ENCODE assay signal across 8 cellular contexts in genomic region chr11:118917488-118918127, GRCh38. TPM values are rescaled to one million over a fixed set of nuclear protein-coding genes. Genes with fewer than 3 reads are reported as not detected.
A peak's percentile ranks its signal among the peaks of the same experiment; 100 is the strongest.
DNase-seq lines count a peak whose midpoint lies in the region; ATAC-seq and TF ChIP-seq lines count a peak whose summit lies in the region.

No MANE protein-coding gene starts in this region.

- peak overlapping the region; percentile 75 for H3K4me3 Mint-ChIP-seq in activated CD4-positive, alpha-beta memory T cell treated with anti-CD3 and anti-CD28 coated beads, Interleukin-2, amount 10 ng/mL, durations not matched to agents 7 days and 5 days
- H3K4me3 Mint-ChIP-seq in nephron, result peak overlapping the region; percentile 74 to 87 (median 84)

- POLR2A ChIA-PET in activated CD4-positive, alpha-beta memory T cell treated with anti-CD3 and anti-CD28 coated beads, Interleukin-2, amount 10 ng/mL, durations not matched to agents 7 days and 5 days (lab: Charles Lee), result interaction anchor here (1.5 to 5.7 kb wide), 2 partner anchors 46 to 127 kb away, joined by 3 to 72 read pairs; partner anchors contain the start of gene DDX6

- peak overlapping the region; percentile 92 for H3K27ac Mint-ChIP-seq in activated CD4-positive, alpha-beta memory T cell treated with anti-CD3 and anti-CD28 coated beads, Interleukin-2, amount 10 ng/mL, durations not matched to agents 7 days and 5 days
- peak overlapping the region; percentile 84 to 100 (median 93) for H3K27ac Mint-ChIP-seq in nephron

- H3K4me3 ChIP-seq in HL-60 (replicated peaks; ENCODE audit: insufficient read depth, low read length), result no peak overlapping the region

- no peaks in the 10 kb centered on the region for H3K27me3 Mint-ChIP-seq in activated CD4-positive, alpha-beta memory T cell treated with anti-CD3 and anti-CD28 coated beads, Interleukin-2, amount 10 ng/mL, durations not matched to agents 7 days and 5 days
- no peaks in the 10 kb centered on the region for H3K27me3 Mint-ChIP-seq in nephron (ENCODE audit: low read depth)

- CTCF ChIA-PET in activated CD4-positive, alpha-beta memory T cell treated with anti-CD3 and anti-CD28 coated beads, Interleukin-2, amount 10 ng/mL, durations not matched to agents 7 days and 5 days (lab: Charles Lee), result interaction anchor here (9.8 kb wide), 1 partner anchor 9 kb away, joined by 270 read pairs; the partner anchor contains the start of gene BCL9L

- peaks cover 14% of the 10 kb centered on the region for H3K36me3 Mint-ChIP-seq in activated CD4-positive, alpha-beta memory T cell treated with anti-CD3 and anti-CD28 coated beads, Interleukin-2, amount 10 ng/mL, durations not matched to agents 7 days and 5 days (ENCODE audit: low read depth)
- no peaks in the 10 kb centered on the region for H3K36me3 Mint-ChIP-seq in nephron (ENCODE audit: low read depth)

- no peak overlapping the region for H3K27ac ChIP-seq in HL-60 (replicated peaks)

- H3K4me1 Mint-ChIP-seq in activated CD4-positive, alpha-beta memory T cell treated with anti-CD3 and anti-CD28 coated beads, Interleukin-2, amount 10 ng/mL, durations not matched to agents 7 days and 5 days, result peaks cover 92% of the 10 kb centered on the region
- H3K4me1 Mint-ChIP-seq in nephron, result peaks cover 82% of the 10 kb centered on the region

- ATAC-seq in esophagus mucosa, result peak; percentile 16
- no peak for ATAC-seq in GM19023 (IDR thresholded peaks at IDR 0.05; ENCODE audit: unreplicated experiment)
- ATAC-seq in HG03196 (IDR thresholded peaks at IDR 0.05; ENCODE audit: unreplicated experiment), result no peak

- no peaks in the 10 kb centered on the region for H3K9me3 Mint-ChIP-seq in activated CD4-positive, alpha-beta memory T cell treated with anti-CD3 and anti-CD28 coated beads, Interleukin-2, amount 10 ng/mL, durations not matched to agents 7 days and 5 days
- H3K9me3 Mint-ChIP-seq in nephron, result no peaks in the 10 kb centered on the region

- peak; percentile 67 for DNase-seq in AG08395 (ENCODE audit: low spot score)
- peak; percentile 83 to 84 for DNase-seq in HL-60 (ENCODE audit: low read depth in 1 of 2, low spot score in 1 of 2)
- DNase-seq in activated CD4-positive, alpha-beta memory T cell treated with anti-CD3 and anti-CD28 coated beads, Interleukin-2, amount 10 ng/mL, durations not matched to agents 7 days and 5 days, result peak; percentile 61
- no peak for DNase-seq in D341Med (ENCODE audit: low spot score)

- TF ChIP-seq CTCF in HL-60 (IDR thresholded peaks at IDR 0.05; ENCODE audit: insufficient read depth, low read length) (no peak), nephron (IDR thresholded peaks at IDR 0.05; ENCODE audit: unreplicated experiment in 3 of 3) (no peak)

- H3K27me3 ChIP-seq in HL-60 (ENCODE audit: insufficient read depth, poor library complexity, severe bottlenecking), result no peaks in the 10 kb centered on the region

RNA-seq across cellular contexts. Expression of gene BCL9L, which starts 8.1 kb away (rescaled TPM):
- total RNA-seq in activated CD4-positive, alpha-beta memory T cell treated with anti-CD3 and anti-CD28 coated beads, Interleukin-2, amount 10 ng/mL, durations not matched to agents 7 days and 5 days, result 10 to 100 TPM; 56.8 to 62.5 TPM
- total RNA-seq in esophagus mucosa, result 44.6 TPM

RNA-seq across cellular contexts. Expression of gene CXCR5, which starts 33.9 kb away (rescaled TPM):
- under 1 TPM; 0.83 to 0.86 TPM for total RNA-seq in activated CD4-positive, alpha-beta memory T cell treated with anti-CD3 and anti-CD28 coated beads, Interleukin-2, amount 10 ng/mL, durations not matched to agents 7 days and 5 days
- total RNA-seq in esophagus mucosa, result 0.20 TPM

RNA-seq across cellular contexts. Expression of gene UPK2, which starts 38.5 kb away (rescaled TPM):
- not detected for total RNA-seq in activated CD4-positive, alpha-beta memory T cell treated with anti-CD3 and anti-CD28 coated beads, Interleukin-2, amount 10 ng/mL, durations not matched to agents 7 days and 5 days
- 0.32 TPM for total RNA-seq in esophagus mucosa

RNA-seq across cellular contexts. Expression of gene FOXR1, which starts 54.0 kb away (rescaled TPM):
- total RNA-seq in activated CD4-positive, alpha-beta memory T cell treated with anti-CD3 and anti-CD28 coated beads, Interleukin-2, amount 10 ng/mL, durations not matched to agents 7 days and 5 days, result not detected
- total RNA-seq in esophagus mucosa, result not detected
